18 cellular contexts compared by ENCODE assay signal in the genomic region with DNA sequence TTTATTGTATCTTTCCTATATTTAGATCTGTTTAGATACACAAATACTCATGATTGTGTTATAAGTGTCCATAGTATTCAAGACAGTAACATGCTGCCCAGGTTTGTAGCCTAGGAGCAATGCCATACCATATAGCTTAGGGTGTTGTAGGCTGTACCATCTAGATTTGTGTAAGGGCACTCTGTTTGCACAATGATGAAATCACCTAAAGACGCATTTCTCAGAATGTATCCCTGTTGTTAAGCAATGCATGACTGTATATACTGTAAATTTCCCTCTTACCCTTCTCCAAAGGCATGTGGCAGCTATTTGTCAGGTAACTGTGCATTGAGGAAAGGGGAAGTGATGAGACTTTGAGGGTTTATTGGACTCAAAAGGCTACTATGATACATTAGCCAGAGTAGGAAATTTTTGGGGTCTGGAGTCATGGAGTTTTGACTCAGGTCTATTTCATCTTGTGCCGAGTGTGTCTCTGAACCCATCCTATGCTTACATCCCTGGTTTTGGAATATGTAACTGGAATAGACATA.
"Had no signal": no experiment of that assay in that cellular context is flagged by ENCODE, and none has a peak within 500 bp of the region (broad histone marks: within the 10 kb centered on the region; RNA-seq: fewer than 3 reads in every experiment).

No MANE protein-coding gene starts in this region.

- H3K27me3 ChIP-seq: stomach had no signal

- H3K4me3 ChIP-seq: lung, skin epidermis, stomach, thoracic aorta had no signal

- H3K36me3 Mint-ChIP-seq: activated CD8-positive, alpha-beta memory T cell treated with anti-CD3 and anti-CD28 coated beads, Interleukin-2, amount 10 ng/mL, durations not matched to agents 7 days and 5 days; activated naive CD8-positive, alpha-beta T cell; naive B cell had no signal

- H3K9me3 Mint-ChIP-seq: activated B cell treated with CpG ODN at 0.5 μM for 24 hours; activated T-cell treated with anti-CD3 and anti-CD28 coated beads, Interleukin-2, amount 50 U/mL, for 4 hours; naive B cell had no signal

- H3K27ac ChIP-seq: neutrophil, skin epidermis, stomach, thoracic aorta had no signal

- H3K9me3 ChIP-seq: neutrophil, stomach, thoracic aorta had no signal

- H3K4me3 Mint-ChIP-seq: activated B cell treated with CpG ODN at 0.5 μM for 24 hours; activated CD8-positive, alpha-beta memory T cell treated with anti-CD3 and anti-CD28 coated beads, Interleukin-2, amount 10 ng/mL, durations not matched to agents 7 days and 5 days; activated naive CD8-positive, alpha-beta T cell; activated T-cell treated with anti-CD3 and anti-CD28 coated beads, Interleukin-2, amount 50 U/mL, for 4 hours; naive B cell had no signal

- H3K4me1 ChIP-seq: stomach had no signal

- H3K27ac Mint-ChIP-seq: activated B cell treated with CpG ODN at 0.5 μM for 24 hours; activated CD8-positive, alpha-beta memory T cell treated with anti-CD3 and anti-CD28 coated beads, Interleukin-2, amount 10 ng/mL, durations not matched to agents 7 days and 5 days; activated naive CD8-positive, alpha-beta T cell had no signal

- H3K27me3 Mint-ChIP-seq: activated B cell treated with CpG ODN at 0.5 μM for 24 hours; activated CD8-positive, alpha-beta memory T cell treated with anti-CD3 and anti-CD28 coated beads, Interleukin-2, amount 10 ng/mL, durations not matched to agents 7 days and 5 days; activated naive CD8-positive, alpha-beta T cell had no signal

- H3K4me1 Mint-ChIP-seq: activated B cell treated with CpG ODN at 0.5 μM for 24 hours; activated CD8-positive, alpha-beta memory T cell treated with anti-CD3 and anti-CD28 coated beads, Interleukin-2, amount 10 ng/mL, durations not matched to agents 7 days and 5 days; naive B cell had no signal

- H3K36me3 ChIP-seq: neutrophil, stomach, thoracic aorta had no signal

- DNase-seq: activated B cell treated with CpG ODN at 0.5 μM for 24 hours; activated CD4-positive, alpha-beta T cell treated with anti-CD3 and anti-CD28 coated beads, Interleukin-2, amount 50 U/mL, for 48 hours; activated CD8-positive, alpha-beta memory T cell treated with anti-CD3 and anti-CD28 coated beads, Interleukin-2, amount 10 ng/mL, durations not matched to agents 7 days and 5 days; activated effector memory CD4-positive, alpha-beta T cell treated with anti-CD3 and anti-CD28 coated beads, Interleukin-2, amount 50 U/mL, for 16 hours; activated T-cell treated with anti-CD3 and anti-CD28 coated beads, Interleukin-2, amount 50 U/mL, for 4 hours; anterior cingulate cortex; foreskin melanocyte; head of caudate nucleus; left colon; naive B cell; posterior cingulate gyrus; stimulated activated CD4-positive, alpha-beta T cell treated with anti-CD3 and anti-CD28 coated beads, Interleukin-4, amount 100 ng/mL, for 4 hours; stomach had no signal

- ATAC-seq: activated CD8-positive, alpha-beta memory T cell treated with anti-CD3 and anti-CD28 coated beads, Interleukin-2, amount 10 ng/mL, durations not matched to agents 7 days and 5 days; activated T-cell treated with anti-CD3 and anti-CD28 coated beads, Interleukin-2, amount 50 U/mL, for 4 hours; left colon had no signal
